Comparison of ENCODE assay signal across 8 cellular contexts in genomic region chr17:21125862-21126261, GRCh38. TPM values are rescaled to one million over a fixed set of nuclear protein-coding genes. Genes with fewer than 3 reads are reported as not detected.
DNase-seq lines count a peak whose midpoint lies in the region; ATAC-seq and TF ChIP-seq lines count a peak whose summit lies in the region.

No MANE protein-coding gene starts in this region.

- peak overlapping the region; percentile 88 for H3K4me2 ChIP-seq in SK-N-SH

- no peak overlapping the region for H3K27ac ChIP-seq in SK-N-SH (ENCODE audit: low read depth in 2 of 2, low read length in 1 of 2)

- H3K27ac Mint-ChIP-seq in activated CD4-positive, alpha-beta T cell treated with anti-CD3 and anti-CD28 coated beads, Interleukin-2, amount 10 ng/mL, durations not matched to agents 7 days and 5 days: peak overlapping the region; percentile 95
- no peak overlapping the region for H3K27ac Mint-ChIP-seq in glutamatergic neuron (ENCODE audit: unreplicated experiment)

- TF ChIP-seq RAD21 in SK-N-SH (IDR thresholded peaks at IDR 0.05; ENCODE audit: low read length): no peak

- peaks cover 43% of the 10 kb centered on the region for H3K4me1 Mint-ChIP-seq in activated CD4-positive, alpha-beta T cell treated with anti-CD3 and anti-CD28 coated beads, Interleukin-2, amount 10 ng/mL, durations not matched to agents 7 days and 5 days
- H3K4me1 Mint-ChIP-seq in glutamatergic neuron (ENCODE audit: low read depth, unreplicated experiment): peaks cover 3% of the 10 kb centered on the region

- peak overlapping the region; percentile 93 for H2AFZ ChIP-seq in SK-N-SH (ENCODE audit: low read depth)

- POLR2A ChIA-PET in SK-N-SH (lab: Yijun Ruan, JAX): no interaction called here
- POLR2A ChIA-PET in activated CD4-positive, alpha-beta T cell treated with anti-CD3 and anti-CD28 coated beads, Interleukin-2, amount 10 ng/mL, durations not matched to agents 7 days and 5 days (lab: Charles Lee): no interaction called here

- no peak for ATAC-seq in SK-N-SH treated with all-trans-retinoic acid at 6 μM for 48 hours
- no peak for ATAC-seq in GM19328 (IDR thresholded peaks at IDR 0.05; ENCODE audit: unreplicated experiment)

- H3K79me2 ChIP-seq in SK-N-SH (ENCODE audit: insufficient read depth): peaks cover 17% of the 10 kb centered on the region

- H3K36me3 Mint-ChIP-seq in activated CD4-positive, alpha-beta T cell treated with anti-CD3 and anti-CD28 coated beads, Interleukin-2, amount 10 ng/mL, durations not matched to agents 7 days and 5 days (ENCODE audit: low read depth): peaks cover 3% of the 10 kb centered on the region
- no peaks in the 10 kb centered on the region for H3K36me3 Mint-ChIP-seq in glutamatergic neuron (ENCODE audit: unreplicated experiment)

- CTCF ChIA-PET in SK-N-SH (lab: Yijun Ruan, JAX): interaction anchor here (0.5 to 7.0 kb wide), 3 partner anchors 25 to 387 kb away, joined by 3 to 91 read pairs (median 30); no protein-coding TSS in a partner anchor
- CTCF ChIA-PET in activated CD4-positive, alpha-beta T cell treated with anti-CD3 and anti-CD28 coated beads, Interleukin-2, amount 10 ng/mL, durations not matched to agents 7 days and 5 days (lab: Charles Lee): no interaction called here

- no peaks in the 10 kb centered on the region for H3K9me2 ChIP-seq in SK-N-SH

- DNase-seq in SK-N-SH (no peak), glutamatergic neuron (no peak), DMS114 treated with DMSO at 0.1 percent for 48 hours (lab: John Stamatoyannopoulos, UW; ENCODE audit: unreplicated experiment) (no peak), H7 (no peak)
- DNase-seq in activated CD4-positive, alpha-beta T cell treated with anti-CD3 and anti-CD28 coated beads, Interleukin-2, amount 10 ng/mL, durations not matched to agents 7 days and 5 days: peak; percentile 76
- peak; percentile 34 to 76 (median 67) for DNase-seq in stimulated activated naive CD4-positive, alpha-beta T cell (lab: John Stamatoyannopoulos, UW)

- TF ChIP-seq EP300 in SK-N-SH (IDR thresholded peaks at IDR 0.05; ENCODE audit: borderline replicate concordance in 1 of 2, low read depth in 1 of 2, low read length in 1 of 2): no peak

- peaks cover 4 to 8% of the 10 kb centered on the region in 2 experiments; a peak in 3 of 4 replicates for H3K4me1 ChIP-seq in SK-N-SH (ENCODE audit: control insufficient read depth in 1 of 2, insufficient read depth in 2 of 2, low read depth in 1 of 2, low read length in 1 of 2)

- H3K9me3 ChIP-seq in SK-N-SH: no peaks in the 10 kb centered on the region

- no peaks in the 10 kb centered on the region for H3F3A ChIP-seq in SK-N-SH (replicated peaks; ENCODE audit: insufficient read depth)

- peak overlapping the region; percentile 95 for H3K4me3 Mint-ChIP-seq in activated CD4-positive, alpha-beta T cell treated with anti-CD3 and anti-CD28 coated beads, Interleukin-2, amount 10 ng/mL, durations not matched to agents 7 days and 5 days
- peak overlapping the region; percentile 99 for H3K4me3 Mint-ChIP-seq in glutamatergic neuron (ENCODE audit: unreplicated experiment)

- H3K27me3 Mint-ChIP-seq in activated CD4-positive, alpha-beta T cell treated with anti-CD3 and anti-CD28 coated beads, Interleukin-2, amount 10 ng/mL, durations not matched to agents 7 days and 5 days: no peaks in the 10 kb centered on the region
- peaks cover 3% of the 10 kb centered on the region for H3K27me3 Mint-ChIP-seq in glutamatergic neuron (ENCODE audit: unreplicated experiment)

- 53% methylated on average over 6 of the region's 6 CpGs for WGBS in SK-N-SH (ENCODE audit: low lambda C conversion rate)

- no peaks in the 10 kb centered on the region for H3K36me3 ChIP-seq in SK-N-SH (replicated peaks in 1 of 2; ENCODE audit: control insufficient read depth in 1 of 2, insufficient read depth in 2 of 2, low read length in 1 of 2)
- no peaks in the 10 kb centered on the region for H3K36me3 ChIP-seq in H7 (replicated peaks; ENCODE audit: control insufficient read depth, insufficient read depth, low read length)

- H4K20me1 ChIP-seq in SK-N-SH (ENCODE audit: insufficient read depth): no peaks in the 10 kb centered on the region

- no peak overlapping the region for H3K9ac ChIP-seq in SK-N-SH

- TF ChIP-seq CTCF in SK-N-SH (IDR thresholded peaks at IDR 0.05) (no peak), glutamatergic neuron (IDR thresholded peaks at IDR 0.05; ENCODE audit: partially characterized antibody, unreplicated experiment) (no peak)

- H3K9me3 Mint-ChIP-seq in activated CD4-positive, alpha-beta T cell treated with anti-CD3 and anti-CD28 coated beads, Interleukin-2, amount 10 ng/mL, durations not matched to agents 7 days and 5 days: no peaks in the 10 kb centered on the region
- H3K9me3 Mint-ChIP-seq in glutamatergic neuron (ENCODE audit: unreplicated experiment): peaks cover 2% of the 10 kb centered on the region

- no peaks in the 10 kb centered on the region for H3K27me3 ChIP-seq in SK-N-SH (ENCODE audit: insufficient read depth)
- no peaks in the 10 kb centered on the region for H3K27me3 ChIP-seq in H7 (ENCODE audit: control insufficient read depth, insufficient read depth, low read length)

- H3K4me3 ChIP-seq in SK-N-SH (ENCODE audit: low read depth in 2 of 2, low read length in 1 of 2) (peak overlapping the region in 1 of 2 experiments; percentile 68; a peak in 2 of 4 replicates), H7 (ENCODE audit: insufficient read depth, low read depth, low read length) (no peak overlapping the region)

TF ChIP-seq in SK-N-SH, 30 proteins besides CTCF, POLR2A, EP300 and RAD21 (continues in another document):
- TF ChIP-seq NRF1 (IDR thresholded peaks at IDR 0.05; ENCODE audit: low read depth, low read length) (no peak), IRF3 (IDR thresholded peaks at IDR 0.05; ENCODE audit: low read depth, low read length) (no peak), GATA2 (CRISPR knock-in tag; IDR thresholded peaks at IDR 0.05) (no peak), USF1 (IDR thresholded peaks at IDR 0.05; ENCODE audit: borderline replicate concordance, low read depth) (no peak), MEF2A (IDR thresholded peaks at IDR 0.05; ENCODE audit: borderline replicate concordance, low read depth) (no peak), MXI1 (IDR thresholded peaks at IDR 0.05; ENCODE audit: low read depth, low read length) (no peak), TAF1 (IDR thresholded peaks at IDR 0.05; ENCODE audit: borderline replicate concordance, low read depth, low read length) (no peak), RFX5 (IDR thresholded peaks at IDR 0.05; ENCODE audit: low read length) (no peak), TEAD4 (IDR thresholded peaks at IDR 0.05; ENCODE audit: borderline replicate concordance, insufficient read depth) (no peak)

TF ChIP-seq in SK-N-SH treated with all-trans-retinoic acid at 6 μM for 48 hours, 23 proteins besides CTCF, POLR2A, EP300 and RAD21 (continues in another document):
- TF ChIP-seq ESRRG (CRISPR knock-in tag; IDR thresholded peaks at IDR 0.05): no peak
- TF ChIP-seq OSR1 (CRISPR knock-in tag; IDR thresholded peaks at IDR 0.05): no peak
- no peak for TF ChIP-seq RARB (CRISPR knock-in tag; IDR thresholded peaks at IDR 0.05)
- no peak for TF ChIP-seq PATZ1 (CRISPR knock-in tag; IDR thresholded peaks at IDR 0.05; ENCODE audit: borderline replicate concordance)
- TF ChIP-seq TOX (CRISPR knock-in tag; IDR thresholded peaks at IDR 0.05; ENCODE audit: borderline replicate concordance): no peak
- no peak for TF ChIP-seq ZFP30 (CRISPR knock-in tag; IDR thresholded peaks at IDR 0.05)
- no peak for TF ChIP-seq POU6F1 (CRISPR knock-in tag; IDR thresholded peaks at IDR 0.05; ENCODE audit: borderline replicate concordance, low read depth)

RNA-seq across cellular contexts. Expression of gene DHRS7B, which starts 0.9 kb away (rescaled TPM):
- polyA plus RNA-seq in SK-N-SH (2012; rRNA removed): 17.8 and 24.2 TPM in 2 replicates
- 9.8 and 11.1 TPM in 2 replicates for polyA plus RNA-seq in SK-N-SH (2012; cell fraction: cytosol; rRNA removed)
- 15.4 and 17.0 TPM in 2 replicates for polyA plus RNA-seq in SK-N-SH (2012; cell fraction: nucleus; rRNA removed)
- 10 to 100 TPM; 14.1 to 14.7 TPM for total RNA-seq in activated CD4-positive, alpha-beta T cell treated with anti-CD3 and anti-CD28 coated beads, Interleukin-2, amount 10 ng/mL, durations not matched to agents 7 days and 5 days
- total RNA-seq in glutamatergic neuron (ENCODE audit: unreplicated experiment): 8.3 TPM
- total RNA-seq in H7 (2014; rRNA removed; shearing (Covaris generic)): 31.8 and 54.6 TPM in 2 replicates

Comparison
In these comparisons a context has a peak if more than half of its experiments do, and no peak if none do; other contexts are left out.
1. DNase-seq: peak in activated CD4-positive, alpha-beta T cell treated with anti-CD3 and anti-CD28 coated beads, Interleukin-2, amount 10 ng/mL, durations not matched to agents 7 days and 5 days (single experiment) and stimulated activated naive CD4-positive, alpha-beta T cell (6 of 6); none in SK-N-SH (single experiment), glutamatergic neuron (single experiment), DMS114 treated with DMSO at 0.1 percent for 48 hours (single experiment) and H7 (single experiment).